1 cellular context compared by ENCODE assay signal in the genomic region with DNA sequence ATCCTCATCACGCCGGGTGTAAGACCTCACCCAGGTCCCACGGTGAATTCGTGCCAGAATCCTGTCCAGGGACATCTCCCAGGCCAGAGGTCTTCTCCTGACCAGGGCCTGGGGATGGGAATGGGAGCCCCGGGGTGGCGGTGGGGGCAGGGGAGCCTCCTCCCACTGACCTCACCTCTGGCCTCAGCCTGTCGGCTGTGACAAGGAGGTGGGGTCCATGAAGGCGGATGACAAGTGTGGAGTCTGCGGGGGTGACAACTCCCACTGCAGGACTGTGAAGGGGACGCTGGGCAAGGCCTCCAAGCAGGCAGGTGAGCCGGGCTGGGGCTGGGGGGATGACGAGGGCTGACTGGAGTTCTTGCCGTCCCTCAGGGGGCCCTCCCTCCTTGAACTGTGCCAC.
A peak's percentile ranks its signal among the peaks of the same experiment; 100 is the strongest.
TF ChIP-seq lines count a peak whose summit lies in the region.

No MANE protein-coding gene starts in this region.

TF ChIP-seq in HEK293, 187 proteins besides CTCF, POLR2A, EP300 and RAD21 (continued from another document):
- TF ChIP-seq ZNF391 (tag by site-specific recombination; IDR thresholded peaks at IDR 0.05; ENCODE audit: borderline replicate concordance, low read depth) = no peak
- no peak for TF ChIP-seq ZNF341 (tag by site-specific recombination; IDR thresholded peaks at IDR 0.05; ENCODE audit: low read depth)
- TF ChIP-seq EGR2 (tag by site-specific recombination; IDR thresholded peaks at IDR 0.05; ENCODE audit: low read depth) = peak; percentile 59
- TF ChIP-seq GLIS2 (tag by site-specific recombination; IDR thresholded peaks at IDR 0.05) = no peak
- no peak for TF ChIP-seq ZNF514 (tag by site-specific recombination; IDR thresholded peaks at IDR 0.05)
- TF ChIP-seq ZNF423 (tag by site-specific recombination; IDR thresholded peaks at IDR 0.05) = no peak
